In genomic region chr9:79477955-79478751, GRCh38 we compare ENCODE assay signal across 8 cellular contexts.
A peak's percentile ranks its signal among the peaks of the same experiment; 100 is the strongest.
DNase-seq lines count a peak whose midpoint lies in the region; ATAC-seq and TF ChIP-seq lines count a peak whose summit lies in the region.

No MANE protein-coding gene starts in this region.

- intact Hi-C loops in ovary (cut with DNase I), result no loop called here

- ATAC-seq in GM19372 (IDR thresholded peaks at IDR 0.05; ENCODE audit: low read depth, unreplicated experiment) (peak; percentile 80), HG03135 (IDR thresholded peaks at IDR 0.05; ENCODE audit: unreplicated experiment) (no peak), HG03175 (IDR thresholded peaks at IDR 0.05; ENCODE audit: unreplicated experiment) (no peak)
- peak; percentile 75 to 92 for ATAC-seq in activated T-cell treated with anti-CD3 and anti-CD28 coated beads, Interleukin-2, amount 50 U/mL, for 4 hours

- DNase-seq in COLO829 (ENCODE audit: low spot score) (peak; percentile 32), inferior parietal cortex (ENCODE audit: extremely low spot score) (peak; percentile 77), ovary (no peak)
- DNase-seq in Jurkat, Clone E6-1 (ENCODE audit: low read depth, low spot score), result peak; percentile 48
- peak; percentile 10 for DNase-seq in activated T-cell treated with anti-CD3 and anti-CD28 coated beads, Interleukin-2, amount 50 U/mL, for 4 hours

- TF ChIP-seq POLR2A in ovary (IDR thresholded peaks at IDR 0.05), result no peak

- no peaks in the 10 kb centered on the region for H3K27me3 Mint-ChIP-seq in activated T-cell treated with anti-CD3 and anti-CD28 coated beads, Interleukin-2, amount 50 U/mL, for 4 hours (ENCODE audit: low read depth)

- H3K9me3 ChIP-seq in ovary, result no peaks in the 10 kb centered on the region

- WGBS in ovary, 3 donors, result 53 to 74% (median 59%) methylated on average over 5 of the region's 5 CpGs

- H3K4me1 ChIP-seq in ovary (ENCODE audit: insufficient read depth), result peaks cover 2% of the 10 kb centered on the region

- no peak for TF ChIP-seq CTCF in ovary (IDR thresholded peaks at IDR 0.05)

- no peak for TF ChIP-seq EP300 in ovary (IDR thresholded peaks at IDR 0.05)

- no peak overlapping the region for H3K27ac ChIP-seq in ovary

- H3K4me3 Mint-ChIP-seq in activated T-cell treated with anti-CD3 and anti-CD28 coated beads, Interleukin-2, amount 50 U/mL, for 4 hours, result no peak overlapping the region

- H3K4me1 Mint-ChIP-seq in activated T-cell treated with anti-CD3 and anti-CD28 coated beads, Interleukin-2, amount 50 U/mL, for 4 hours (ENCODE audit: low read depth), result peaks cover 4% of the 10 kb centered on the region

- H3K27me3 ChIP-seq in ovary, result no peaks in the 10 kb centered on the region

- no peak overlapping the region for H3K4me3 ChIP-seq in Jurkat, Clone E6-1 (ENCODE audit: low read length)
- H3K4me3 ChIP-seq in ovary, result no peak overlapping the region

- no peaks in the 10 kb centered on the region for H3K36me3 ChIP-seq in ovary

- no peaks in the 10 kb centered on the region for H3K9me3 Mint-ChIP-seq in activated T-cell treated with anti-CD3 and anti-CD28 coated beads, Interleukin-2, amount 50 U/mL, for 4 hours

- H3K36me3 Mint-ChIP-seq in activated T-cell treated with anti-CD3 and anti-CD28 coated beads, Interleukin-2, amount 50 U/mL, for 4 hours (ENCODE audit: insufficient read depth), result no peaks in the 10 kb centered on the region

Comparison
In these comparisons a context has a peak if more than half of its experiments do, and no peak if none do; other contexts are left out.
1. DNase-seq: peak in COLO829 (single experiment), Jurkat, Clone E6-1 (single experiment), activated T-cell treated with anti-CD3 and anti-CD28 coated beads, Interleukin-2, amount 50 U/mL, for 4 hours (single experiment) and inferior parietal cortex (single experiment); none in ovary (0 of 5).
2. ATAC-seq: peak in GM19372 (single experiment) and activated T-cell treated with anti-CD3 and anti-CD28 coated beads, Interleukin-2, amount 50 U/mL, for 4 hours (2 of 2); none in HG03135 (single experiment) and HG03175 (single experiment).